Comparison of ENCODE assay signal across 11 cellular contexts in the genomic region with DNA sequence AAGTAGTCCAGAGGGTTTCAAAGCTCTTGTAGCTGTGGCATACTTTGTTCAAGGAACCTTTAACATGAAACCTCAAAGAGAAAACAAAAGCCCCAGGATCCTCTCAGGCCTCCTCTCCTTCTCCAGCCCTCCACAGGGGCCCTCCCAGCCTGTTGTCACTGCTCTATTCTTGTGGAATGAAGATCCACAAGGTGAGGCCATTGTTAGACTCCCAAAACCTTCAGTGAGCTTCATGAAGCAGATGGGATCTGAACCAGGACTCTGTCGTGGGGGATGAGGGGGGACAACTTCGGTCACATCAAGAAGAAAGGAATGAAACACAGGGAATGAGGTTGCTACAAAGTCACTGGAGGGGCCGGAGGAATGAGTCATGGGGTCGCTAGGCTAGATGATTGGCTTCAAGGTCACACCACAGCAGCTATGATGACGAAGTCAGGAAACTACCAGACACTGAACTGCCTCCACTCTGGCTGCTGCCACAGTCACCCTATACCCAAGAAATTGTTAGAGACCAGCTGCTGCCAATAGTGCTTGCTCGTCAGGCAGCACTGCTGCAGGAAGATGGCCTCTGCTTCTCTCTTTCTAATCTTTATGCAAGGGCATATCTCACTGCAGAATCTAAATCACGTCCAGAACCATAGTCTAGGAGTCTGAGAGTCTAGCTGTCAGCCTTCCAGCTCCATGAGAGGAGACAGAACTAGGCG.
DNase-seq lines count a peak whose midpoint lies in the region; ATAC-seq and TF ChIP-seq lines count a peak whose summit lies in the region.
"Had no signal": no experiment of that assay in that cellular context is flagged by ENCODE, and none has a peak within 500 bp of the region (broad histone marks: within the 10 kb centered on the region; RNA-seq: fewer than 3 reads in every experiment).

No MANE protein-coding gene starts in this region.

- no peak for ATAC-seq in HG03159 (IDR thresholded peaks at IDR 0.05; ENCODE audit: unreplicated experiment)

- CTCF ChIA-PET in AG04450 (lab: Charles Lee): interaction anchor here (0.7 kb wide), 1 partner anchor 257 kb away, joined by 3 read pairs; no protein-coding TSS in a partner anchor
- CTCF ChIA-PET in RWPE1 (lab: Yijun Ruan, JAX): interaction anchor here (0.7 to 1.4 kb wide), 2 partner anchors 13 to 258 kb away, joined by 3 to 4 read pairs; no protein-coding TSS in a partner anchor

- peaks cover 0 to 7% of the 10 kb centered on the region in 2 donors for H3K4me1 ChIP-seq in adrenal gland (replicated peaks in 1 of 2)

- H3K36me3 ChIP-seq in adrenal gland (replicated peaks in 1 of 2): no peaks in the 10 kb centered on the region

- POLR2A ChIA-PET in AG04450 (lab: Yijun Ruan, JAX) (no interaction called here), RWPE1 (lab: Yijun Ruan, JAX; ENCODE audit: low non-redundant PET) (no interaction called here)

- TF ChIP-seq CTCF in AG04450 (IDR thresholded peaks at IDR 0.05; ENCODE audit: low read depth, low read length) (no peak), adrenal gland (IDR thresholded peaks at IDR 0.05) (no peak), RWPE1 (conservative IDR thresholded peaks at IDR 0.05; ENCODE audit: low read depth) (no peak)

- H3K4me3 ChIP-seq in AG04450 (ENCODE audit: low read depth, low read length) (no peak overlapping the region), adrenal gland (no peak overlapping the region)

- no peak for TF ChIP-seq POLR2A in adrenal gland (IDR thresholded peaks at IDR 0.05)

- DNase-seq in AG04450 (ENCODE audit: low read depth, low spot score) (peak; percentile 24), HS-27A (ENCODE audit: low read depth) (peak; percentile 41), adrenal gland (peak; percentile 50 to 81 (median 75)), kidney tubule cell (ENCODE audit: low spot score) (peak; percentile 19), RWPE1 (ENCODE audit: low spot score) (no peak), NCI-H2107 (lab: John Stamatoyannopoulos, UW) (no peak), COR-L47 (lab: John Stamatoyannopoulos, UW) (no peak)
- DNase-seq: NCI-H1694, small intestine, T-helper 2 cell had no signal

- intact Hi-C loops in adrenal gland (cut with DNase I): no loop called here

- no peaks in the 10 kb centered on the region for H3K27me3 ChIP-seq in AG04450 (ENCODE audit: control insufficient read depth, insufficient read depth, low read length)
- H3K27me3 ChIP-seq in adrenal gland: no peaks in the 10 kb centered on the region

- 21 to 37% (median 33%) methylated on average over 6 to 8 of the region's 8 CpGs for WGBS in adrenal gland, 4 donors

- H3K9me3 ChIP-seq in AG04450 (ENCODE audit: control insufficient read depth, insufficient read depth, low read length) (no peaks in the 10 kb centered on the region), adrenal gland (replicated peaks in 1 of 3) (no peaks in the 10 kb centered on the region)

- peak overlapping the region; percentile 11 for H3K27ac ChIP-seq in AG04450 (ENCODE audit: low read depth, low read length)
- H3K27ac ChIP-seq in adrenal gland: no peak overlapping the region
- no peak overlapping the region for H3K27ac ChIP-seq in RWPE1

Comparison
In these comparisons a context has a peak if more than half of its experiments do, and no peak if none do; other contexts are left out.
1. DNase-seq: peak in AG04450 (single experiment), HS-27A (single experiment), adrenal gland (7 of 7) and kidney tubule cell (single experiment); none in RWPE1 (single experiment), NCI-H2107 (single experiment) and COR-L47 (single experiment).